ENCODE assay signal across 32 cellular contexts in the genomic region with DNA sequence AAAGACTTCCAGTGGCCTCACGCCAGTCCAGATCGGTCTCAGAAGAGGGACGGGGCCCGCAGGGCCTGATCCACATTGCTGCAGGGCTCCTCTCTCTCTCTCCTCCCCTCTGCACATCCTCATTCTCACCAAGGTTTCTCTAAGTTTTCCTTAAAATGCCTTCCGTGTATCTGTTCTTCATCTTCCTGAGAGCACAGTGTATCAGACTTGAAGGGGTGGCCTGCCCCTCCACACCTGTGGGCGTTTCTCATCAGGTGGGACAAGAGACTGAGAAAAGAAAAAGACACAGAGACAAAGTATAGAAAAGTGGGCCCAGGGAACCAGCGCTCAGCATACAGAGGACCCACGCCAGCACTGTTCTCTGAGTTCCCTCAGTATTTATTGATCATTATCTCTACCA.
"Had no signal": no experiment of that assay in that cellular context is flagged by ENCODE, and none has a peak within 500 bp of the region (broad histone marks: within the 10 kb centered on the region; RNA-seq: fewer than 3 reads in every experiment).

No MANE protein-coding gene starts in this region.

- H3K36me3 Mint-ChIP-seq: activated naive CD4-positive, alpha-beta T cell treated with anti-CD3 and anti-CD28 coated beads, Interleukin-2, amount 50 U/mL, for 24 hours; activated naive CD8-positive, alpha-beta T cell treated with anti-CD3 and anti-CD28 coated beads, Interleukin-2, amount 10 ng/mL, durations not matched to agents 7 days and 5 days; WTC11 had no signal

- H3K9me3 Mint-ChIP-seq: activated CD4-positive, alpha-beta T cell treated with anti-CD3 and anti-CD28 coated beads, Interleukin-2, amount 10 ng/mL, durations not matched to agents 7 days and 5 days; activated naive CD4-positive, alpha-beta T cell treated with anti-CD3 and anti-CD28 coated beads, Interleukin-2, amount 50 U/mL, for 24 hours; activated naive CD8-positive, alpha-beta T cell treated with anti-CD3 and anti-CD28 coated beads, Interleukin-2, amount 10 ng/mL, durations not matched to agents 7 days and 5 days; activated T-cell treated with anti-CD3 and anti-CD28 coated beads, Interleukin-2, amount 50 U/mL, for 24 hours; activated T-helper 2 cell treated with anti-CD3 and anti-CD28 coated beads, Interferon-gamma antibody, Interleukin-2, Interleukin-4, amounts not matched to agents 10 μg/mL and 5 μg/mL and 100 μg/mL, durations not matched to agents 14 hours and 24 hours and 36 hours; T-helper 1 cell treated with Interleukin-12 subunit alpha and Interleukin-12 subunit beta and Interleukin-4 antibody, amounts not matched to agents 30 μg/mL and 1 μg/mL, for 36 hours; T-helper 2 cell treated with Interferon-gamma antibody and Interleukin-4, amounts not matched to agents 5 μg/mL and 100 μg/mL, for 36 hours; WTC11 had no signal

- ATAC-seq: activated CD4-positive, alpha-beta T cell treated with anti-CD3 and anti-CD28 coated beads for 36 hours; activated CD4-positive, CD25-positive, alpha-beta regulatory T cell treated with anti-CD3 and anti-CD28 coated beads, Interleukin-2, amount 50 U/mL, for 24 hours; activated CD8-positive, alpha-beta T cell treated with anti-CD3 and anti-CD28 coated beads, Interleukin-2, amount 10 ng/mL, durations not matched to agents 7 days and 5 days; body of pancreas; PC-3; WTC11 had no signal

- DNase-seq: activated CD4-positive, alpha-beta T cell treated with anti-CD3 and anti-CD28 coated beads for 36 hours; activated CD4-positive, alpha-beta T cell treated with anti-CD3 and anti-CD28 coated beads, Interleukin-2, amount 10 ng/mL, durations not matched to agents 7 days and 5 days; activated CD4-positive, alpha-beta T cell treated with anti-CD3 and anti-CD28 coated beads, Interleukin-2, amount 50 U/mL, for 48 hours; activated CD8-positive, alpha-beta T cell treated with anti-CD3 and anti-CD28 coated beads, Interleukin-2, amount 10 ng/mL, durations not matched to agents 7 days and 5 days; activated gamma-delta T cell; activated naive CD4-positive, alpha-beta T cell treated with Interleukin-2 at 50 U/mL for 16 hours; activated naive CD8-positive, alpha-beta T cell treated with anti-CD3 and anti-CD28 coated beads, Interleukin-2, amount 10 ng/mL, durations not matched to agents 7 days and 5 days; activated T-cell treated with anti-CD3 and anti-CD28 coated beads, Interleukin-2, amount 50 U/mL, for 24 hours; amygdala; body of pancreas; NCI-H1105 treated with DMSO at 0.1 percent for 48 hours; NCI-H1436; NCI-H1694; NCI-H1930; NCI-H2081 treated with DMSO at 0.1 percent for 48 hours; NCI-H510A; NCI-H526; NCI-H748 treated with DMSO at 0.1 percent for 48 hours; NK-92 treated with Interleukin-12 subunit alpha and Interleukin-12 subunit beta, amount 100 ng/mL, for 24 hours; PC-3; Peyer's patch; RPMI8226; SHP77 treated with DMSO at 0.1 percent for 48 hours; SK-N-SH had no signal

- H3K9me3 ChIP-seq: body of pancreas, breast epithelium, Peyer's patch, SJSA1, SK-N-SH had no signal

- H3K27me3 ChIP-seq: body of pancreas, breast epithelium, Peyer's patch, SJSA1 had no signal

- H3K4me3 Mint-ChIP-seq: activated CD4-positive, alpha-beta T cell treated with anti-CD3 and anti-CD28 coated beads for 36 hours; activated CD4-positive, alpha-beta T cell treated with anti-CD3 and anti-CD28 coated beads, Interleukin-2, amount 10 ng/mL, durations not matched to agents 7 days and 5 days; activated CD8-positive, alpha-beta T cell treated with anti-CD3 and anti-CD28 coated beads, Interleukin-2, amount 10 ng/mL, durations not matched to agents 7 days and 5 days; activated naive CD4-positive, alpha-beta T cell treated with anti-CD3 and anti-CD28 coated beads, Interleukin-2, amount 50 U/mL, for 24 hours; activated naive CD8-positive, alpha-beta T cell treated with anti-CD3 and anti-CD28 coated beads, Interleukin-2, amount 10 ng/mL, durations not matched to agents 7 days and 5 days; activated T-cell treated with anti-CD3 and anti-CD28 coated beads, Interleukin-2, amount 50 U/mL, for 24 hours; T-helper 1 cell treated with Interleukin-12 subunit alpha and Interleukin-12 subunit beta and Interleukin-4 antibody, amounts not matched to agents 30 μg/mL and 1 μg/mL, for 36 hours; T-helper 2 cell treated with Interferon-gamma antibody and Interleukin-4, amounts not matched to agents 5 μg/mL and 100 μg/mL, for 36 hours; WTC11 had no signal

- H3K27ac Mint-ChIP-seq: activated CD4-positive, alpha-beta T cell treated with anti-CD3 and anti-CD28 coated beads for 36 hours; activated CD4-positive, alpha-beta T cell treated with anti-CD3 and anti-CD28 coated beads, Interleukin-2, amount 10 ng/mL, durations not matched to agents 7 days and 5 days; activated CD8-positive, alpha-beta T cell treated with anti-CD3 and anti-CD28 coated beads, Interleukin-2, amount 10 ng/mL, durations not matched to agents 7 days and 5 days; activated naive CD4-positive, alpha-beta T cell treated with anti-CD3 and anti-CD28 coated beads, Interleukin-2, amount 50 U/mL, for 24 hours; activated naive CD8-positive, alpha-beta T cell treated with anti-CD3 and anti-CD28 coated beads, Interleukin-2, amount 10 ng/mL, durations not matched to agents 7 days and 5 days; activated T-cell treated with anti-CD3 and anti-CD28 coated beads, Interleukin-2, amount 50 U/mL, for 24 hours; activated T-helper 2 cell treated with anti-CD3 and anti-CD28 coated beads, Interferon-gamma antibody, Interleukin-2, Interleukin-4, amounts not matched to agents 10 μg/mL and 5 μg/mL and 100 μg/mL, durations not matched to agents 14 hours and 24 hours and 36 hours; T-helper 1 cell treated with Interleukin-12 subunit alpha and Interleukin-12 subunit beta and Interleukin-4 antibody, amounts not matched to agents 30 μg/mL and 1 μg/mL, for 36 hours; T-helper 2 cell treated with Interferon-gamma antibody and Interleukin-4, amounts not matched to agents 5 μg/mL and 100 μg/mL, for 36 hours; WTC11 had no signal

- H3K9ac ChIP-seq: SK-N-SH had no signal

- H3K36me3 ChIP-seq: breast epithelium, Peyer's patch, SJSA1 had no signal

- H3K27ac ChIP-seq: body of pancreas, breast epithelium, Peyer's patch, SJSA1 had no signal

- H3K4me1 Mint-ChIP-seq: activated CD4-positive, alpha-beta T cell treated with anti-CD3 and anti-CD28 coated beads for 36 hours; activated naive CD4-positive, alpha-beta T cell treated with anti-CD3 and anti-CD28 coated beads, Interleukin-2, amount 50 U/mL, for 24 hours had no signal

- H3K4me1 ChIP-seq: body of pancreas, breast epithelium, Peyer's patch, SJSA1 had no signal

- H3K4me3 ChIP-seq: body of pancreas, breast epithelium, Peyer's patch, SJSA1 had no signal
